8 cellular contexts compared by ENCODE assay signal in genomic region chr17:30117548-30118155, GRCh38. TPM values are rescaled to one million over a fixed set of nuclear protein-coding genes. Genes with fewer than 3 reads are reported as not detected.
A peak's percentile ranks its signal among the peaks of the same experiment; 100 is the strongest.
DNase-seq lines count a peak whose midpoint lies in the region; ATAC-seq and TF ChIP-seq lines count a peak whose summit lies in the region.

No MANE protein-coding gene starts in this region.

- no peaks in the 10 kb centered on the region for H3K27me3 Mint-ChIP-seq in CD14-positive monocyte (ENCODE audit: low read depth in 3 of 3)
- H3K27me3 Mint-ChIP-seq in natural killer cell treated with Interleukin-12 subunit alpha and Interleukin-12 subunit beta and Interleukin-15 and Interleukin-18, amount 100 ng/mL, for 72 hours = no peaks in the 10 kb centered on the region

- peaks cover 8 to 10% of the 10 kb centered on the region in 2 donors for H3K4me1 ChIP-seq in duodenal mucosa (ENCODE audit: control insufficient read depth in 1 of 2, insufficient read depth in 2 of 2, low read length in 2 of 2)

- peak overlapping the region; percentile 81 to 100 for H3K9ac ChIP-seq in duodenal mucosa (ENCODE audit: low read depth in 1 of 2, low read length in 2 of 2)

- DNase-seq in CD14-positive monocyte (ENCODE audit: low spot score) = no peak
- no peak for DNase-seq in MG63
- DNase-seq in natural killer cell treated with Interleukin-12 subunit alpha and Interleukin-12 subunit beta and Interleukin-15 and Interleukin-18, amount 100 ng/mL, for 72 hours (ENCODE audit: low spot score) = no peak
- DNase-seq in iPS-NIHi11 (ENCODE audit: low spot score) = no peak
- no peak for DNase-seq in NCI-H1092 (lab: John Stamatoyannopoulos, UW)
- no peak for DNase-seq in NCI-H1048 (lab: John Stamatoyannopoulos, UW)
- DNase-seq in HT-29 (ENCODE audit: low spot score) = no peak

- intact Hi-C loops in CD14-positive monocyte (cut with micrococcal nuclease) = loop anchor here in 1 of 2 donors (1.0 kb wide), 1 partner anchor 12 kb away; no protein-coding TSS in a partner anchor

- peaks cover 0 to 2% (median 0%) of the 10 kb centered on the region in 7 donors for H3K9me3 Mint-ChIP-seq in CD14-positive monocyte
- H3K9me3 Mint-ChIP-seq in natural killer cell treated with Interleukin-12 subunit alpha and Interleukin-12 subunit beta and Interleukin-15 and Interleukin-18, amount 100 ng/mL, for 72 hours = no peaks in the 10 kb centered on the region

- H3K4me1 Mint-ChIP-seq in CD14-positive monocyte = peaks cover 20% of the 10 kb centered on the region
- H3K4me1 Mint-ChIP-seq in natural killer cell treated with Interleukin-12 subunit alpha and Interleukin-12 subunit beta and Interleukin-15 and Interleukin-18, amount 100 ng/mL, for 72 hours (ENCODE audit: low read depth in 2 of 2) = peaks cover 29 to 56% of the 10 kb centered on the region in 2 donors

- peak overlapping the region; percentile 94 for H3K4me3 ChIP-seq in MG63
- peak overlapping the region; percentile 95 to 96 for H3K4me3 ChIP-seq in duodenal mucosa (ENCODE audit: low read depth in 1 of 2, low read length in 2 of 2)

- H3K36me3 ChIP-seq in MG63 = peaks cover 44% of the 10 kb centered on the region
- H3K36me3 ChIP-seq in duodenal mucosa (ENCODE audit: control insufficient read depth in 1 of 2, insufficient read depth in 2 of 2, low read length in 2 of 2) = peaks cover 0 to 6% of the 10 kb centered on the region in 2 donors

- peak overlapping the region; percentile 98 to 100 (median 100) for H3K27ac Mint-ChIP-seq in CD14-positive monocyte
- H3K27ac Mint-ChIP-seq in natural killer cell treated with Interleukin-12 subunit alpha and Interleukin-12 subunit beta and Interleukin-15 and Interleukin-18, amount 100 ng/mL, for 72 hours = peak overlapping the region; percentile 96 to 98

- no peak for ATAC-seq in natural killer cell treated with Interleukin-12 subunit alpha and Interleukin-12 subunit beta and Interleukin-15 and Interleukin-18, amount 100 ng/mL, for 72 hours

- TF ChIP-seq CTCF in CD14-positive monocyte (IDR thresholded peaks at IDR 0.05) = no peak

- H3K36me3 Mint-ChIP-seq in CD14-positive monocyte = peaks cover 11 to 29% of the 10 kb centered on the region in 2 donors
- H3K36me3 Mint-ChIP-seq in natural killer cell treated with Interleukin-12 subunit alpha and Interleukin-12 subunit beta and Interleukin-15 and Interleukin-18, amount 100 ng/mL, for 72 hours = peaks cover 18% of the 10 kb centered on the region

- no peak overlapping the region for H3K27ac ChIP-seq in duodenal mucosa (ENCODE audit: low read depth, low read length)

- peak overlapping the region; percentile 88 to 98 for H3K4me3 Mint-ChIP-seq in CD14-positive monocyte
- H3K4me3 Mint-ChIP-seq in natural killer cell treated with Interleukin-12 subunit alpha and Interleukin-12 subunit beta and Interleukin-15 and Interleukin-18, amount 100 ng/mL, for 72 hours = peak overlapping the region; percentile 100

- H3K27me3 ChIP-seq in MG63 (no peaks in the 10 kb centered on the region), duodenal mucosa (ENCODE audit: control insufficient read depth in 1 of 2, insufficient read depth in 2 of 2, low read length in 2 of 2) (no peaks in the 10 kb centered on the region)

- H3K9me3 ChIP-seq in MG63 (no peaks in the 10 kb centered on the region), duodenal mucosa (ENCODE audit: control insufficient read depth in 1 of 2, low read length in 2 of 2) (no peaks in the 10 kb centered on the region)

RNA-seq across cellular contexts. Expression of gene NSRP1, which starts 1.0 kb away (rescaled TPM):
- polyA plus RNA-seq in CD14-positive monocyte = 10 to 100 TPM in 1 of 2 donors, 1 to 10 TPM in 1; 7.2 to 19.9 TPM
- total RNA-seq in MG63 (2014; rRNA removed; shearing (Covaris generic); ENCODE audit: low replicate concordance) = 0.76 and 4.7 TPM in 2 replicates
- 10 to 100 TPM; 35.7 to 59.8 TPM for total RNA-seq in natural killer cell treated with Interleukin-12 subunit alpha and Interleukin-12 subunit beta and Interleukin-15 and Interleukin-18, amount 100 ng/mL, for 72 hours
- total RNA-seq in HT-29 (2014; rRNA removed; shearing (Covaris generic)) = 11.1 and 18.5 TPM in 2 replicates
